In genomic region chr14:21104448-21105060, GRCh38 we compare ENCODE assay signal across 9 cellular contexts. TPM values are rescaled to one million over a fixed set of nuclear protein-coding genes. Genes with fewer than 3 reads are reported as not detected.
DNase-seq lines count a peak whose midpoint lies in the region; ATAC-seq, FAIRE-seq and TF ChIP-seq lines count a peak whose summit lies in the region.
"Had no signal": no experiment of that assay in that cellular context is flagged by ENCODE, and none has a peak within 500 bp of the region (broad histone marks: within the 10 kb centered on the region; RNA-seq: fewer than 3 reads in every experiment).

No MANE protein-coding gene starts in this region.

- peaks cover 5% of the 10 kb centered on the region for H3K27me3 Mint-ChIP-seq in neural progenitor cell (ENCODE audit: insufficient read depth, low read depth)

- H3K9ac ChIP-seq in neural progenitor cell = peak overlapping the region; percentile 98

- intact Hi-C loops in Panc1 (cut with micrococcal nuclease; ENCODE audit: unreplicated experiment) (loop anchor here (5.0 kb wide), 1 partner anchor 37 kb away; no protein-coding TSS in a partner anchor), testis (cut with DNase I; ENCODE audit: low total_unique reads) (loop anchor here (2.0 kb wide), 1 partner anchor 36 kb away; no protein-coding TSS in a partner anchor)

- DNase-seq in D721Med (ENCODE audit: insufficient read length, low spot score) (no peak), Panc1 (ENCODE audit: low read depth, low spot score) (peak; percentile 69), foreskin melanocyte (peak; percentile 80), neural progenitor cell (ENCODE audit: low spot score) (peak; percentile 85), testis (peak; percentile 87)
- peak; percentile 69 for DNase-seq in activated naive CD4-positive, alpha-beta T cell treated with Interleukin-2 at 50 U/mL for 16 hours

- no peak overlapping the region for H2AFZ ChIP-seq in neural progenitor cell (replicated peaks)

- peak overlapping the region; percentile 65 to 77 for H3K4me3 ChIP-seq in Panc1 (ENCODE audit: low read depth in 2 of 2, low read length in 2 of 2)
- peak overlapping the region; percentile 61 for H3K4me3 ChIP-seq in neural progenitor cell
- peak overlapping the region; percentile 64 to 89 for H3K4me3 ChIP-seq in testis

- H3K4me2 ChIP-seq in neural progenitor cell = peak overlapping the region; percentile 89

- peak; percentile 99 for TF ChIP-seq CTCF in D721Med (IDR thresholded peaks at IDR 0.05; ENCODE audit: insufficient read depth, missing control alignments)
- peak; percentile 86 for TF ChIP-seq CTCF in Panc1 (IDR thresholded peaks at IDR 0.05)
- peak; percentile 91 for TF ChIP-seq CTCF in neural progenitor cell (IDR thresholded peaks at IDR 0.05)
- peak; percentile 85 to 95 (median 90) for TF ChIP-seq CTCF in testis (IDR thresholded peaks at IDR 0.05)

- no peaks in the 10 kb centered on the region for H3K9me3 Mint-ChIP-seq in neural progenitor cell

- peaks cover 62% of the 10 kb centered on the region for H3K4me1 Mint-ChIP-seq in neural progenitor cell

- H3K79me2 ChIP-seq in neural progenitor cell (ENCODE audit: low read depth) = peaks cover 32% of the 10 kb centered on the region

- no peaks in the 10 kb centered on the region for H4K20me1 ChIP-seq in neural progenitor cell (ENCODE audit: low read depth)

- peaks cover 14% of the 10 kb centered on the region for H3K4me1 ChIP-seq in Panc1 (ENCODE audit: control insufficient read depth, insufficient read depth, low read length)
- peaks cover 32% of the 10 kb centered on the region for H3K4me1 ChIP-seq in neural progenitor cell
- H3K4me1 ChIP-seq in testis = peaks cover 25% of the 10 kb centered on the region

- peak overlapping the region; percentile 76 for H3K27ac Mint-ChIP-seq in neural progenitor cell

- POLR2A ChIA-PET in Panc1 (lab: Charles Lee) = no interaction called here

- CTCF ChIA-PET in Panc1 (lab: Charles Lee) = interaction anchor here (0.6 to 2.7 kb wide), 9 partner anchors 11 to 90 kb away, joined by 3 to 18 read pairs (median 6); partner anchors contain the start of gene ARHGEF40

- H3F3A ChIP-seq in neural progenitor cell (ENCODE audit: low read depth) = peaks cover 38% of the 10 kb centered on the region

- 4 to 5% methylated on average over 6 to 8 of the region's 8 CpGs for WGBS in testis, 2 donors

- H3K36me3 Mint-ChIP-seq in neural progenitor cell = no peaks in the 10 kb centered on the region

- H3K9me3 ChIP-seq in KOPT-K1 (ENCODE audit: insufficient read depth, low read length, poor library complexity, severe bottlenecking) (no peaks in the 10 kb centered on the region), Panc1 (ENCODE audit: control insufficient read depth, insufficient read depth, low read depth, low read length) (no peaks in the 10 kb centered on the region), neural progenitor cell (ENCODE audit: low read depth) (no peaks in the 10 kb centered on the region), testis (no peaks in the 10 kb centered on the region)

- no peak for TF ChIP-seq POLR2A in testis (IDR thresholded peaks at IDR 0.05)

- BruUV-seq in Panc1 (replicated peaks; lab: Mats Ljungman, UMichigan) = no TSS peak

- H3K36me3 ChIP-seq in KOPT-K1 (ENCODE audit: insufficient read depth, low read length) (no peaks in the 10 kb centered on the region), Panc1 (ENCODE audit: control insufficient read depth, insufficient read depth, low read length) (no peaks in the 10 kb centered on the region), neural progenitor cell (no peaks in the 10 kb centered on the region), testis (ENCODE audit: low read depth, missing control alignments) (no peaks in the 10 kb centered on the region)

- H3K27ac ChIP-seq in KOPT-K1 (ENCODE audit: low read depth, low read length, poor library complexity, severe bottlenecking) (peak overlapping the region; percentile 97), Panc1 (ENCODE audit: low read length) (peak overlapping the region; percentile 92), neural progenitor cell (peak overlapping the region; percentile 99), testis (peak overlapping the region; percentile 97 to 98)

- no peak for FAIRE-seq in D721Med (lab: Jason Lieb, UNC)
- FAIRE-seq: endometrium had no signal

- ATAC-seq in GM21529 (IDR thresholded peaks at IDR 0.05; ENCODE audit: unreplicated experiment) (peak; percentile 44), Panc1 (peak; percentile 73)

- peak overlapping the region; percentile 86 for H3K4me3 Mint-ChIP-seq in neural progenitor cell

- H3K27me3 ChIP-seq in Panc1 (ENCODE audit: control insufficient read depth, insufficient read depth, low read length) (no peaks in the 10 kb centered on the region), neural progenitor cell (no peaks in the 10 kb centered on the region), testis (no peaks in the 10 kb centered on the region)

- in situ Hi-C loops in Panc1 (cut with HindIII; ENCODE audit: low pct_unique_long_range_greater_than_20kb, low sequenced_read_pairs) = no loop called here

RNA-seq across cellular contexts. Expression of gene TMEM253, which starts 3.7 kb away (rescaled TPM):
- total RNA-seq in Panc1 (2021; ENCODE audit: unreplicated experiment) (0.33 TPM), neural progenitor cell (ENCODE audit: low replicate concordance) (0.22 and 1.3 TPM in 2 replicates), testis (under 1 TPM in 1 of 2 donors, not detected in 1; 0.50 TPM)
- 0.76 TPM for polyA plus RNA-seq in Panc1 (2012; ENCODE audit: insufficient read length)
- polyA plus RNA-seq in testis (ENCODE audit: insufficient read depth, low read depth, low replicate concordance) = 0.65 TPM

RNA-seq across cellular contexts. Expression of gene ZNF219, which starts 6.1 kb away (rescaled TPM):
- 19.9 TPM for total RNA-seq in Panc1 (2021; ENCODE audit: unreplicated experiment)
- polyA plus RNA-seq in Panc1 (2012; ENCODE audit: insufficient read length) = 21.1 TPM
- 46.2 and 231 TPM in 2 replicates for total RNA-seq in neural progenitor cell (ENCODE audit: low replicate concordance)
- total RNA-seq in testis = 10 to 100 TPM; 42.8 to 64.8 TPM
- polyA plus RNA-seq in testis (ENCODE audit: insufficient read depth, low read depth, low replicate concordance) = 17.7 TPM

RNA-seq across cellular contexts. Expression of gene ARHGEF40, which starts 34.5 kb away (rescaled TPM):
- total RNA-seq in Panc1 (2021; ENCODE audit: unreplicated experiment) (11.1 TPM), neural progenitor cell (ENCODE audit: low replicate concordance) (15.0 and 46.0 TPM in 2 replicates), testis (10 to 100 TPM; 30.5 to 36.9 TPM)
- polyA plus RNA-seq in Panc1 (2012; ENCODE audit: insufficient read length) = 8.2 TPM
- 22.0 TPM for polyA plus RNA-seq in testis (ENCODE audit: insufficient read depth, low read depth, low replicate concordance)

RNA-seq across cellular contexts. Expression of gene RNASE8, which starts 46.9 kb away (rescaled TPM):
- total RNA-seq in Panc1 (2021; ENCODE audit: unreplicated experiment) (not detected), neural progenitor cell (ENCODE audit: low replicate concordance) (not detected in 2 replicates), testis (not detected)
- polyA plus RNA-seq in Panc1 (2012; ENCODE audit: insufficient read length) = not detected
- not detected for polyA plus RNA-seq in testis (ENCODE audit: insufficient read depth, low read depth, low replicate concordance)

RNA-seq across cellular contexts. Expression of gene OR5AU1, which starts 51.3 kb away (rescaled TPM):
- not detected for total RNA-seq in Panc1 (2021; ENCODE audit: unreplicated experiment)
- polyA plus RNA-seq in Panc1 (2012; ENCODE audit: insufficient read length) = not detected
- under 0.01 TPM in 1 of 2 replicates, not detected in the other for total RNA-seq in neural progenitor cell (ENCODE audit: low replicate concordance)
- total RNA-seq in testis = under 1 TPM in 1 of 2 donors, not detected in 1; 0.43 TPM
- polyA plus RNA-seq in testis (ENCODE audit: insufficient read depth, low read depth, low replicate concordance) = not detected
